ENCODE assay signal across 8 cellular contexts in genomic region chr9:19934301-19934868, GRCh38.
DNase-seq lines count a peak whose midpoint lies in the region; ATAC-seq, FAIRE-seq and TF ChIP-seq lines count a peak whose summit lies in the region.

No MANE protein-coding gene starts in this region.

- H3K36me3 ChIP-seq in astrocyte (ENCODE audit: insufficient read depth, low read length) (no peaks in the 10 kb centered on the region), iPS-15b (ENCODE audit: control insufficient read depth, insufficient read depth, low read length) (no peaks in the 10 kb centered on the region)

- no peak overlapping the region for H3K27ac Mint-ChIP-seq in astrocyte (ENCODE audit: unreplicated experiment)

- FAIRE-seq in astrocyte (lab: Jason Lieb, UNC): no peak

- no peaks in the 10 kb centered on the region for H3K36me3 Mint-ChIP-seq in astrocyte (ENCODE audit: low read depth, unreplicated experiment)

- H3K27me3 ChIP-seq in astrocyte (ENCODE audit: insufficient read depth, low read length) (no peaks in the 10 kb centered on the region), iPS-15b (ENCODE audit: control insufficient read depth, insufficient read depth, low read length) (peaks cover 16% of the 10 kb centered on the region)

- H3K4me3 Mint-ChIP-seq in astrocyte (ENCODE audit: unreplicated experiment): peak overlapping the region; percentile 64

- peak overlapping the region; percentile 60 for H3K4me3 ChIP-seq in astrocyte (ENCODE audit: insufficient read depth, low read depth, low read length)
- H3K4me3 ChIP-seq in iPS-15b (ENCODE audit: low read depth, low read length): peak overlapping the region; percentile 47

- peak overlapping the region; percentile 90 for H2AFZ ChIP-seq in astrocyte (ENCODE audit: low read depth, low read length)

- no peaks in the 10 kb centered on the region for H3K4me1 Mint-ChIP-seq in astrocyte (ENCODE audit: low read depth, unreplicated experiment)

- H3K9me3 ChIP-seq in astrocyte (ENCODE audit: insufficient read depth, low read depth, low read length) (no peaks in the 10 kb centered on the region), iPS-15b (ENCODE audit: control insufficient read depth, insufficient read depth, low read length) (no peaks in the 10 kb centered on the region)

- peak overlapping the region; percentile 87 for H3K4me2 ChIP-seq in astrocyte (ENCODE audit: low read length)

- H3K27me3 Mint-ChIP-seq in astrocyte (ENCODE audit: low read depth, unreplicated experiment): peaks cover 17% of the 10 kb centered on the region

- H3K9ac ChIP-seq in astrocyte (ENCODE audit: low read length): peak overlapping the region; percentile 50
- peak overlapping the region; percentile 17 for H3K9ac ChIP-seq in iPS-15b (ENCODE audit: low read depth, low read length)

- ATAC-seq in HG03196 (IDR thresholded peaks at IDR 0.05; ENCODE audit: unreplicated experiment): no peak
- ATAC-seq in HG03039 (IDR thresholded peaks at IDR 0.05; ENCODE audit: unreplicated experiment): no peak

- no peaks in the 10 kb centered on the region for H3K9me3 Mint-ChIP-seq in astrocyte (ENCODE audit: unreplicated experiment)

- no peaks in the 10 kb centered on the region for H3K4me1 ChIP-seq in astrocyte (ENCODE audit: insufficient read depth, low read length)
- H3K4me1 ChIP-seq in iPS-15b (ENCODE audit: control insufficient read depth, insufficient read depth, low read length): no peaks in the 10 kb centered on the region

- no peaks in the 10 kb centered on the region for H4K20me1 ChIP-seq in astrocyte (ENCODE audit: insufficient read depth, low read length)

- H3K79me2 ChIP-seq in astrocyte (ENCODE audit: insufficient read depth, low read length): no peaks in the 10 kb centered on the region

- no peak for TF ChIP-seq CTCF in astrocyte (IDR thresholded peaks at IDR 0.05; ENCODE audit: insufficient read depth, low read depth, low read length)

- no peak overlapping the region for H3K27ac ChIP-seq in astrocyte (ENCODE audit: low read depth, low read length)

- peak; percentile 7 for DNase-seq in ELR (ENCODE audit: low read depth)
- DNase-seq in astrocyte (ENCODE audit: low read depth): peak; percentile 23
- DNase-seq in retina: peak; percentile 61
- DNase-seq in NCI-H1092 treated with DMSO at 0.1 percent for 48 hours (lab: John Stamatoyannopoulos, UW): no peak
- no peak for DNase-seq in hippocampal formation (lab: John Stamatoyannopoulos, UW)

Comparison
In these comparisons a context has a peak if more than half of its experiments do, and no peak if none do; other contexts are left out.
1. DNase-seq: peak in ELR (single experiment), astrocyte (single experiment) and retina (single experiment); none in NCI-H1092 treated with DMSO at 0.1 percent for 48 hours (single experiment) and hippocampal formation (0 of 2).